In genomic region chr19:1756705-1757445, GRCh38 we compare ENCODE assay signal across 24 cellular contexts. TPM values are rescaled to one million over a fixed set of nuclear protein-coding genes. Genes with fewer than 3 reads are reported as not detected.
DNase-seq lines count a peak whose midpoint lies in the region; ATAC-seq and TF ChIP-seq lines count a peak whose summit lies in the region.
"Had no signal": no experiment of that assay in that cellular context is flagged by ENCODE, and none has a peak within 500 bp of the region (broad histone marks: within the 10 kb centered on the region; RNA-seq: fewer than 3 reads in every experiment).

No MANE protein-coding gene starts in this region.

- POLR2A ChIA-PET in SK-N-SH (lab: Yijun Ruan, JAX) (no interaction called here), WTC11 (lab: Charles Lee) (no interaction called here)

- H3K9ac ChIP-seq in SK-N-SH (no peak overlapping the region), BLaER1 (no peak overlapping the region)

- H3K27ac Mint-ChIP-seq in WTC11: no peak overlapping the region
- H3K27ac Mint-ChIP-seq: CD4-positive, alpha-beta T cell had no signal

- 10% methylated on average over 12 of the region's 28 CpGs for WGBS in SK-N-SH (ENCODE audit: low lambda C conversion rate)

- no peaks in the 10 kb centered on the region for H3K36me3 Mint-ChIP-seq in WTC11

- H3K4me1 Mint-ChIP-seq in WTC11: peaks cover 11% of the 10 kb centered on the region

- no peaks in the 10 kb centered on the region for H3K9me3 Mint-ChIP-seq in WTC11
- H3K9me3 Mint-ChIP-seq: CD4-positive, alpha-beta T cell had no signal

- no peak for TF ChIP-seq CTCF in SK-N-SH (IDR thresholded peaks at IDR 0.05)
- no peak for TF ChIP-seq CTCF in WTC11 (IDR thresholded peaks at IDR 0.05)
- no peak for TF ChIP-seq CTCF in left ventricle myocardium inferior (IDR thresholded peaks at IDR 0.05; ENCODE audit: borderline replicate concordance)

- TF ChIP-seq RAD21 in SK-N-SH (IDR thresholded peaks at IDR 0.05; ENCODE audit: low read length): no peak

- H3K4me3 ChIP-seq in SK-N-SH (ENCODE audit: low read depth in 2 of 2, low read length in 1 of 2) (no peak overlapping the region), BLaER1 (peak overlapping the region; percentile 63), iPS-18c (ENCODE audit: insufficient read depth, low read depth, low read length) (peak overlapping the region; percentile 9; the same call in 1 of the 2 replicates), left ventricle myocardium inferior (no peak overlapping the region)
- H3K4me3 ChIP-seq: body of pancreas, thyroid gland had no signal

- H3K27me3 ChIP-seq in SK-N-SH (ENCODE audit: insufficient read depth) (peaks cover 86% of the 10 kb centered on the region), BLaER1 (peaks cover 100% of the 10 kb centered on the region), left ventricle myocardium inferior (ENCODE audit: low read depth) (peaks cover 95% of the 10 kb centered on the region)

- no peak for DNase-seq in SK-N-SH
- DNase-seq in WTC11 (ENCODE audit: low spot score): no peak
- DNase-seq in NCI-H1105 treated with DMSO at 0.1 percent for 48 hours (lab: John Stamatoyannopoulos, UW): no peak
- no peak for DNase-seq in left ventricle myocardium inferior
- DNase-seq: ACHN; activated naive CD4-positive, alpha-beta T cell; body of pancreas; CD4-positive, alpha-beta T cell; cortex of kidney; DND-41; foreskin fibroblast; hypothalamus; midbrain; NCI-H1694; NCI-H446 treated with DMSO at 0.1 percent for 48 hours; stimulated activated CD4-positive, alpha-beta T cell treated with anti-CD3 and anti-CD28 coated beads, Interleukin-15, amount 100 ng/mL, for 24 hours; stimulated activated naive CD4-positive, alpha-beta T cell; thyroid gland had no signal

- no peak overlapping the region for H2AFZ ChIP-seq in SK-N-SH (ENCODE audit: low read depth)

- no peaks in the 10 kb centered on the region for H3K9me2 ChIP-seq in SK-N-SH

- peak overlapping the region; percentile 38; the same call in 1 of the 2 replicates for H3K4me3 Mint-ChIP-seq in WTC11
- H3K4me3 Mint-ChIP-seq: CD4-positive, alpha-beta T cell had no signal

- H3K27me3 Mint-ChIP-seq in WTC11 (ENCODE audit: low read depth): peaks cover 91% of the 10 kb centered on the region

- CTCF ChIA-PET in SK-N-SH (lab: Yijun Ruan, JAX) (interaction anchor here (0.9 to 4.2 kb wide), 3 partner anchors 10 to 85 kb away, joined by 4 to 20 read pairs (median 6); no protein-coding TSS in a partner anchor), WTC11 (lab: Charles Lee) (interaction anchor here (3.5 kb wide), 1 partner anchor 11 kb away, joined by 22 read pairs; no protein-coding TSS in a partner anchor)

- intact Hi-C loops in left ventricle myocardium inferior (cut with micrococcal nuclease): no loop called here

- peaks cover 31% of the 10 kb centered on the region for H4K20me1 ChIP-seq in SK-N-SH (ENCODE audit: insufficient read depth)
- peaks cover 96% of the 10 kb centered on the region for H4K20me1 ChIP-seq in BLaER1

- no peaks in the 10 kb centered on the region for H3K79me2 ChIP-seq in SK-N-SH (ENCODE audit: insufficient read depth)

- TF ChIP-seq EP300 in SK-N-SH (IDR thresholded peaks at IDR 0.05; ENCODE audit: borderline replicate concordance in 1 of 2, low read depth in 1 of 2, low read length in 1 of 2): no peak

- no peak overlapping the region for H3K4me2 ChIP-seq in SK-N-SH
- H3K4me2 ChIP-seq in BLaER1: peak overlapping the region; percentile 90

- H3K36me3 ChIP-seq in SK-N-SH (replicated peaks in 1 of 2; ENCODE audit: control insufficient read depth in 1 of 2, insufficient read depth in 2 of 2, low read length in 1 of 2) (no peaks in the 10 kb centered on the region), BLaER1 (no peaks in the 10 kb centered on the region), left ventricle myocardium inferior (no peaks in the 10 kb centered on the region)
- H3K36me3 ChIP-seq: neutrophil, thyroid gland had no signal

- H3K27ac ChIP-seq in SK-N-SH (ENCODE audit: low read depth in 2 of 2, low read length in 1 of 2) (no peak overlapping the region), BLaER1 (no peak overlapping the region), left ventricle myocardium inferior (replicated peaks) (no peak overlapping the region)
- H3K27ac ChIP-seq: body of pancreas, neutrophil, thyroid gland had no signal

- no peaks in the 10 kb centered on the region for H3F3A ChIP-seq in SK-N-SH (replicated peaks; ENCODE audit: insufficient read depth)

- H3K4me1 ChIP-seq in SK-N-SH (ENCODE audit: control insufficient read depth in 1 of 2, insufficient read depth in 2 of 2, low read depth in 1 of 2, low read length in 1 of 2) (no peaks in the 10 kb centered on the region), BLaER1 (peaks cover 42% of the 10 kb centered on the region), left ventricle myocardium inferior (peaks cover 26% of the 10 kb centered on the region)
- H3K4me1 ChIP-seq: thyroid gland had no signal

- no peaks in the 10 kb centered on the region for H3K9me3 ChIP-seq in SK-N-SH
- H3K9me3 ChIP-seq in BLaER1: no peaks in the 10 kb centered on the region
- H3K9me3 ChIP-seq in iPS-18c (ENCODE audit: control insufficient read depth, insufficient read depth, low read length): peaks cover 2% of the 10 kb centered on the region
- H3K9me3 ChIP-seq in left ventricle myocardium inferior (replicated peaks): no peaks in the 10 kb centered on the region
- H3K9me3 ChIP-seq: body of pancreas, neutrophil, thyroid gland had no signal

- no peak for ATAC-seq in SK-N-SH treated with all-trans-retinoic acid at 6 μM for 48 hours
- ATAC-seq in WTC11: no peak
- ATAC-seq in GM18858 (IDR thresholded peaks at IDR 0.05; ENCODE audit: unreplicated experiment): no peak
- ATAC-seq: body of pancreas had no signal

TF ChIP-seq in SK-N-SH, 30 proteins besides CTCF, POLR2A, EP300 and RAD21 (continues in another document):
- TF ChIP-seq MXI1 (IDR thresholded peaks at IDR 0.05; ENCODE audit: low read depth, low read length) (no peak), FOXJ3 (CRISPR knock-in tag; IDR thresholded peaks at IDR 0.05) (no peak), EZH2phosphoT487 (IDR thresholded peaks at IDR 0.05; ENCODE audit: borderline replicate concordance, low read depth) (0 out of 2 replicates have a peak, but pooled peaks have one; percentile 28), JUND (IDR thresholded peaks at IDR 0.05) (no peak), MAX (IDR thresholded peaks at IDR 0.05; ENCODE audit: low read depth) (no peak)

TF ChIP-seq in SK-N-SH treated with all-trans-retinoic acid at 6 μM for 48 hours, 23 proteins besides CTCF, POLR2A, EP300 and RAD21 (continues in another document):
- TF ChIP-seq CSDC2 (CRISPR knock-in tag; IDR thresholded peaks at IDR 0.05) (no peak), PPARA (CRISPR knock-in tag; IDR thresholded peaks at IDR 0.05; ENCODE audit: borderline replicate concordance) (no peak), ISL1 (CRISPR knock-in tag; IDR thresholded peaks at IDR 0.05) (no peak), ARNTL (CRISPR knock-in tag; IDR thresholded peaks at IDR 0.05; ENCODE audit: borderline replicate concordance, low read depth) (no peak), POU6F1 (CRISPR knock-in tag; IDR thresholded peaks at IDR 0.05; ENCODE audit: borderline replicate concordance, low read depth) (no peak), OSR1 (CRISPR knock-in tag; IDR thresholded peaks at IDR 0.05) (no peak), ESRRG (CRISPR knock-in tag; IDR thresholded peaks at IDR 0.05) (no peak), ZNF70 (CRISPR knock-in tag; IDR thresholded peaks at IDR 0.05) (no peak)

TF ChIP-seq in WTC11, 78 proteins besides CTCF, POLR2A, EP300 and RAD21 (continues in another document):
- TF ChIP-seq STAT6 (CRISPR knock-in tag; conservative IDR thresholded peaks at IDR 0.05; ENCODE audit: low read depth): no peak
- TF ChIP-seq JAZF1 (CRISPR knock-in tag; IDR thresholded peaks at IDR 0.05): no peak
- TF ChIP-seq USF2 (CRISPR knock-in tag; IDR thresholded peaks at IDR 0.05): no peak

RNA-seq across cellular contexts. Expression of gene ONECUT3, which starts 3.6 kb away (rescaled TPM):
- not detected in 2 replicates for polyA plus RNA-seq in SK-N-SH (2012; rRNA removed)
- polyA plus RNA-seq in SK-N-SH (2012; cell fraction: cytosol; rRNA removed): not detected in 2 replicates
- not detected in 2 replicates for polyA plus RNA-seq in SK-N-SH (2012; cell fraction: nucleus; rRNA removed)
- total RNA-seq in WTC11 (2021): 0.04 TPM in 1 of 3 replicates, not detected in the others
- not detected for total RNA-seq in left ventricle myocardium inferior
- total RNA-seq: CD4-positive, alpha-beta T cell; M059J; thyroid gland had no signal

RNA-seq across cellular contexts. Expression of gene ATP8B3, which starts 55.2 kb away (rescaled TPM):
- polyA plus RNA-seq in SK-N-SH (2012; rRNA removed): 6.2 and 8.0 TPM in 2 replicates
- polyA plus RNA-seq in SK-N-SH (2012; cell fraction: cytosol; rRNA removed): 3.1 and 4.9 TPM in 2 replicates
- 20.8 and 25.6 TPM in 2 replicates for polyA plus RNA-seq in SK-N-SH (2012; cell fraction: nucleus; rRNA removed)
- total RNA-seq in WTC11 (2021): 5.5 to 8.2 TPM (median 8.0 TPM) in 3 replicates
- total RNA-seq in left ventricle myocardium inferior: 0.41 TPM

Comparison
In these comparisons a context has a peak if more than half of its experiments do, and no peak if none do; other contexts are left out.
1. H3K4me3 ChIP-seq: peak in BLaER1 (single experiment) and iPS-18c (single experiment); none in SK-N-SH (0 of 2) and left ventricle myocardium inferior (single experiment).